Comparison of ENCODE assay signal across 18 cellular contexts in genomic region chr15:55856506-55856905, GRCh38.
DNase-seq lines count a peak whose midpoint lies in the region; ATAC-seq, FAIRE-seq and TF ChIP-seq lines count a peak whose summit lies in the region.
"Had no signal": no experiment of that assay in that cellular context is flagged by ENCODE, and none has a peak within 500 bp of the region (broad histone marks: within the 10 kb centered on the region; RNA-seq: fewer than 3 reads in every experiment).

No MANE protein-coding gene starts in this region.

- CTCF ChIA-PET in endothelial cell of umbilical vein (lab: Charles Lee) = interaction anchor here (0.7 to 3.7 kb wide), 3 partner anchors 10 to 61 kb away, joined by 3 to 18 read pairs (median 3); no protein-coding TSS in a partner anchor

- no peak for TF ChIP-seq CTCF in endothelial cell of umbilical vein (IDR thresholded peaks at IDR 0.05; ENCODE audit: extremely low read depth in 1 of 2, insufficient read depth in 1 of 2, low read depth in 1 of 2, low read length in 2 of 2)
- TF ChIP-seq CTCF in lower lobe of right lung (IDR thresholded peaks at IDR 0.05) = no peak

- H3K9ac ChIP-seq in endothelial cell of umbilical vein (replicated peaks; ENCODE audit: extremely low read depth, insufficient read depth, low read length) = no peak overlapping the region

- H3K4me3 ChIP-seq in endothelial cell of umbilical vein (replicated peaks in 1 of 3; ENCODE audit: insufficient read depth in 1 of 3, low read depth in 1 of 3, low read length in 3 of 3) (no peak overlapping the region), lower lobe of right lung (no peak overlapping the region)
- H3K4me3 ChIP-seq: A549, GM12878 had no signal

- POLR2A ChIA-PET in endothelial cell of umbilical vein (lab: Charles Lee) = no interaction called here

- H3K36me3 ChIP-seq in endothelial cell of umbilical vein (ENCODE audit: control insufficient read depth in 2 of 2, extremely low read depth in 1 of 2, insufficient read depth in 2 of 2, low read length in 2 of 2) (peaks cover 4 to 7% of the 10 kb centered on the region in 2 experiments), lower lobe of right lung (peaks cover 51% of the 10 kb centered on the region)

- H3K27me3 ChIP-seq in endothelial cell of umbilical vein (ENCODE audit: control insufficient read depth in 2 of 2, insufficient read depth in 2 of 2, low read length in 2 of 2) = no peaks in the 10 kb centered on the region
- H3K27me3 ChIP-seq in lower lobe of right lung (ENCODE audit: low read depth) = no peaks in the 10 kb centered on the region
- H3K27me3 ChIP-seq: BE2C had no signal

- no peak for TF ChIP-seq POLR2A in endothelial cell of umbilical vein (IDR thresholded peaks at IDR 0.05; ENCODE audit: low read depth, low read length)

- no TSS peak for BruUV-seq in endothelial cell of umbilical vein (replicated peaks; lab: Mats Ljungman, UMichigan)

- ATAC-seq in lower lobe of right lung (no peak), HG02870 (IDR thresholded peaks at IDR 0.05; ENCODE audit: unreplicated experiment) (no peak), HG02678 (IDR thresholded peaks at IDR 0.05; ENCODE audit: unreplicated experiment) (no peak)
- ATAC-seq: GM12878, SK-N-SH treated with all-trans-retinoic acid at 6 μM for 48 hours had no signal

- H3K4me1 ChIP-seq in endothelial cell of umbilical vein (ENCODE audit: control insufficient read depth, extremely low read depth, insufficient read depth, low read length) = peaks cover 13% of the 10 kb centered on the region
- H3K4me1 ChIP-seq in lower lobe of right lung = no peaks in the 10 kb centered on the region

- no peaks in the 10 kb centered on the region for H4K20me1 ChIP-seq in endothelial cell of umbilical vein (replicated peaks; ENCODE audit: control insufficient read depth, extremely low read depth, insufficient read depth, low read length)

- dilution Hi-C loops in endothelial cell of umbilical vein (cut with MboI; ENCODE audit: extremely low pct_ligation_motif_present, low sequenced_read_pairs) = no loop called here

- H3K9me3 ChIP-seq in endothelial cell of umbilical vein (replicated peaks; ENCODE audit: control insufficient read depth, insufficient read depth, low read length) (no peaks in the 10 kb centered on the region), lower lobe of right lung (no peaks in the 10 kb centered on the region)
- H3K9me3 ChIP-seq: A549, BE2C had no signal

- FAIRE-seq in endothelial cell of umbilical vein (lab: Jason Lieb, UNC) = peak; percentile 84
- FAIRE-seq: A549, GM12878 had no signal

- intact Hi-C loops in endothelial cell of umbilical vein (cut with micrococcal nuclease) = no loop called here
- intact Hi-C loops in lower lobe of right lung (cut with DNase I) = no loop called here

- peak; percentile 11 for DNase-seq in HCEC 1CT
- peak; percentile 8 for DNase-seq in UCSD-AML1 (lab: John Stamatoyannopoulos, UW; ENCODE audit: unreplicated experiment)
- DNase-seq in endothelial cell of umbilical vein (ENCODE audit: low read depth, low spot score) = peak; percentile 79
- DNase-seq in lung microvascular endothelial cell (ENCODE audit: low read depth in 2 of 2) = peak; percentile 72
- no peak for DNase-seq in NCI-H146 (lab: John Stamatoyannopoulos, UW)
- DNase-seq in lower lobe of right lung = no peak
- DNase-seq: BE2C, H7, NCI-H1417, NCI-H187, NCI-H446, NCI-H526 treated with DMSO at 0.1 percent for 48 hours, SHP77 treated with DMSO at 0.1 percent for 48 hours had no signal

- H3K4me2 ChIP-seq in endothelial cell of umbilical vein (ENCODE audit: insufficient read depth, low read length) = peak overlapping the region; percentile 53
- H3K4me2 ChIP-seq: A549 had no signal

- no peak overlapping the region for H3K27ac ChIP-seq in endothelial cell of umbilical vein (ENCODE audit: insufficient read depth, low read depth, low read length)
- no peak overlapping the region for H3K27ac ChIP-seq in lower lobe of right lung
- H3K27ac ChIP-seq: A549 had no signal

- H3K79me2 ChIP-seq in endothelial cell of umbilical vein (ENCODE audit: control insufficient read depth, insufficient read depth, low read length) = no peaks in the 10 kb centered on the region

- no peaks in the 10 kb centered on the region for H3K9me1 ChIP-seq in endothelial cell of umbilical vein (replicated peaks; ENCODE audit: control insufficient read depth, extremely low read depth, insufficient read depth, low read length)

- no peak overlapping the region for H2AFZ ChIP-seq in endothelial cell of umbilical vein (ENCODE audit: low read depth, low read length)

TF ChIP-seq in endothelial cell of umbilical vein, 7 proteins besides CTCF, POLR2A, EP300 and RAD21:
- no peak for TF ChIP-seq MYC (IDR thresholded peaks at IDR 0.05; ENCODE audit: low read depth, low read length)
- TF ChIP-seq GATA2 (IDR thresholded peaks at IDR 0.05; ENCODE audit: insufficient read depth, insufficient read length, low read depth, low read length) = no peak

Comparison
In these comparisons a context has a peak if more than half of its experiments do, and no peak if none do; other contexts are left out.
1. DNase-seq: peak in HCEC 1CT (single experiment), UCSD-AML1 (single experiment), endothelial cell of umbilical vein (single experiment) and lung microvascular endothelial cell (2 of 2); none in NCI-H146 (single experiment) and lower lobe of right lung (single experiment).